In genomic region chr11:126063510-126063858, GRCh38 we compare ENCODE assay signal across 8 cellular contexts. TPM values are rescaled to one million over a fixed set of nuclear protein-coding genes. Genes with fewer than 3 reads are reported as not detected.
A peak's percentile ranks its signal among the peaks of the same experiment; 100 is the strongest.
DNase-seq lines count a peak whose midpoint lies in the region; ATAC-seq and TF ChIP-seq lines count a peak whose summit lies in the region.

No MANE protein-coding gene starts in this region.

- H3K4me3 ChIP-seq in cardiac muscle cell (peak overlapping the region; percentile 98), brain microvascular endothelial cell (ENCODE audit: low read depth, low read length) (peak overlapping the region; percentile 61), mesodermal cell (ENCODE audit: extremely low read depth, insufficient read depth, low read length, poor library complexity, severe bottlenecking) (peak overlapping the region; percentile 66), upper lobe of right lung (peak overlapping the region; percentile 65)

- H3K27me3 ChIP-seq in cardiac muscle cell (no peaks in the 10 kb centered on the region), brain microvascular endothelial cell (replicated peaks) (peaks cover 23% of the 10 kb centered on the region), upper lobe of right lung (no peaks in the 10 kb centered on the region)

- intact Hi-C loops in Right ventricle myocardium inferior (cut with DNase I) (loop anchor here (2.0 to 5.0 kb wide), 4 partner anchors 49 to 149 kb away; partner anchors contain the start of genes FAM118B and RPUSD4), upper lobe of right lung (cut with DNase I) (no loop called here)

- H3K9me3 ChIP-seq in cardiac muscle cell (ENCODE audit: low read depth) (no peaks in the 10 kb centered on the region), mesodermal cell (ENCODE audit: control insufficient read depth, low read length) (no peaks in the 10 kb centered on the region), upper lobe of right lung (no peaks in the 10 kb centered on the region)

- ATAC-seq in Right ventricle myocardium inferior = no peak
- ATAC-seq in upper lobe of right lung = no peak
- no peak for ATAC-seq in GM21576 (IDR thresholded peaks at IDR 0.05; ENCODE audit: unreplicated experiment)
- ATAC-seq in GM18511 (IDR thresholded peaks at IDR 0.05; ENCODE audit: unreplicated experiment) = no peak

- H3K27ac ChIP-seq in cardiac muscle cell (no peak overlapping the region), brain microvascular endothelial cell (no peak overlapping the region), mesodermal cell (ENCODE audit: low read depth, low read length, severe bottlenecking) (no peak overlapping the region), upper lobe of right lung (no peak overlapping the region)

- H3K36me3 ChIP-seq in cardiac muscle cell (no peaks in the 10 kb centered on the region), brain microvascular endothelial cell (replicated peaks) (no peaks in the 10 kb centered on the region), mesodermal cell (ENCODE audit: control insufficient read depth, insufficient read depth, low read length) (no peaks in the 10 kb centered on the region), upper lobe of right lung (no peaks in the 10 kb centered on the region)

- TF ChIP-seq CTCF in cardiac muscle cell (IDR thresholded peaks at IDR 0.05; ENCODE audit: low read depth, low read length) (no peak), brain microvascular endothelial cell (IDR thresholded peaks at IDR 0.05; ENCODE audit: low read depth, low read length, missing control alignments) (no peak), upper lobe of right lung (IDR thresholded peaks at IDR 0.05) (no peak)

- no peak for DNase-seq in cardiac muscle cell (ENCODE audit: low read depth in 1 of 2, low spot score in 1 of 2)
- DNase-seq in Right ventricle myocardium inferior (ENCODE audit: missing footprints) = no peak
- no peak for DNase-seq in brain microvascular endothelial cell
- no peak for DNase-seq in upper lobe of right lung
- no peak for DNase-seq in NCI-H1417 treated with DMSO at 0.1 percent for 48 hours (lab: John Stamatoyannopoulos, UW)

- WGBS in mesodermal cell (ENCODE audit: insufficient coverage in 2 of 2), 2 experiments = 0 to 33% methylated on average over 2 to 6 of the region's 10 CpGs

- in situ Hi-C loops in brain microvascular endothelial cell (cut with HindIII; ENCODE audit: low pct_ligation_motif_present, low sequenced_read_pairs) = no loop called here

- H3K4me1 ChIP-seq in cardiac muscle cell (ENCODE audit: low read depth) (peaks cover 15% of the 10 kb centered on the region), mesodermal cell (ENCODE audit: control insufficient read depth, insufficient read depth, low read length, poor library complexity, severe bottlenecking) (no peaks in the 10 kb centered on the region), upper lobe of right lung (peaks cover 14% of the 10 kb centered on the region)

RNA-seq across cellular contexts. Expression of gene CDON, which starts 0.8 kb away (rescaled TPM):
- total RNA-seq in cardiac muscle cell (13.3 and 17.3 TPM in 2 replicates), Right ventricle myocardium inferior (18.6 TPM), upper lobe of right lung (13.3 TPM)
- polyA plus RNA-seq in cardiac muscle cell = 5.5 and 5.7 TPM in 2 replicates
- polyA plus RNA-seq in mesodermal cell (2013, experiment 1 of 2) = 13.9 TPM
- 14.9 TPM for polyA plus RNA-seq in mesodermal cell (2013, experiment 2 of 2)
